2 cellular contexts compared by ENCODE assay signal in the genomic region with DNA sequence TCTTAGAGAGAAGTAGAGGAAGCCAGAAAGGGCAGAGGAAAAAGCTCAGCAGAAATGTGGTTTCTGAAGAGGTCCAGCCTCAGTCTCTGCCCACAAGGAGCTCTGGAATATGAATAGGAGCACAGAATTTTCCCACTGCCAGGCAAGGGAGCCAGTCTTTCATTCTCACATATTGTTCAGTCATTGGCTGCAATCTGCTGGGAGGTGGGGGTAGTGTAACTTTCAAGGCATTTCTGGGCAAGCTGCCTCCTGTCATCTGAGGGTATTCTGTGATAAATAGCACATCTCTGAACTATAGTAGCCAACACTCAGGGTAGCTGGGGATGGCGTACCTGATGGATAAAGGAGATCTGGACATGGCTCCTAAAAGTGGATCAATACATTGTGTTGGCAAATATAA.
TF ChIP-seq lines count a peak whose summit lies in the region.

No MANE protein-coding gene starts in this region.

TF ChIP-seq in GM23338, 12 proteins besides CTCF, POLR2A, EP300 and RAD21 (continues in another document):
- TF ChIP-seq, protein P1, sequence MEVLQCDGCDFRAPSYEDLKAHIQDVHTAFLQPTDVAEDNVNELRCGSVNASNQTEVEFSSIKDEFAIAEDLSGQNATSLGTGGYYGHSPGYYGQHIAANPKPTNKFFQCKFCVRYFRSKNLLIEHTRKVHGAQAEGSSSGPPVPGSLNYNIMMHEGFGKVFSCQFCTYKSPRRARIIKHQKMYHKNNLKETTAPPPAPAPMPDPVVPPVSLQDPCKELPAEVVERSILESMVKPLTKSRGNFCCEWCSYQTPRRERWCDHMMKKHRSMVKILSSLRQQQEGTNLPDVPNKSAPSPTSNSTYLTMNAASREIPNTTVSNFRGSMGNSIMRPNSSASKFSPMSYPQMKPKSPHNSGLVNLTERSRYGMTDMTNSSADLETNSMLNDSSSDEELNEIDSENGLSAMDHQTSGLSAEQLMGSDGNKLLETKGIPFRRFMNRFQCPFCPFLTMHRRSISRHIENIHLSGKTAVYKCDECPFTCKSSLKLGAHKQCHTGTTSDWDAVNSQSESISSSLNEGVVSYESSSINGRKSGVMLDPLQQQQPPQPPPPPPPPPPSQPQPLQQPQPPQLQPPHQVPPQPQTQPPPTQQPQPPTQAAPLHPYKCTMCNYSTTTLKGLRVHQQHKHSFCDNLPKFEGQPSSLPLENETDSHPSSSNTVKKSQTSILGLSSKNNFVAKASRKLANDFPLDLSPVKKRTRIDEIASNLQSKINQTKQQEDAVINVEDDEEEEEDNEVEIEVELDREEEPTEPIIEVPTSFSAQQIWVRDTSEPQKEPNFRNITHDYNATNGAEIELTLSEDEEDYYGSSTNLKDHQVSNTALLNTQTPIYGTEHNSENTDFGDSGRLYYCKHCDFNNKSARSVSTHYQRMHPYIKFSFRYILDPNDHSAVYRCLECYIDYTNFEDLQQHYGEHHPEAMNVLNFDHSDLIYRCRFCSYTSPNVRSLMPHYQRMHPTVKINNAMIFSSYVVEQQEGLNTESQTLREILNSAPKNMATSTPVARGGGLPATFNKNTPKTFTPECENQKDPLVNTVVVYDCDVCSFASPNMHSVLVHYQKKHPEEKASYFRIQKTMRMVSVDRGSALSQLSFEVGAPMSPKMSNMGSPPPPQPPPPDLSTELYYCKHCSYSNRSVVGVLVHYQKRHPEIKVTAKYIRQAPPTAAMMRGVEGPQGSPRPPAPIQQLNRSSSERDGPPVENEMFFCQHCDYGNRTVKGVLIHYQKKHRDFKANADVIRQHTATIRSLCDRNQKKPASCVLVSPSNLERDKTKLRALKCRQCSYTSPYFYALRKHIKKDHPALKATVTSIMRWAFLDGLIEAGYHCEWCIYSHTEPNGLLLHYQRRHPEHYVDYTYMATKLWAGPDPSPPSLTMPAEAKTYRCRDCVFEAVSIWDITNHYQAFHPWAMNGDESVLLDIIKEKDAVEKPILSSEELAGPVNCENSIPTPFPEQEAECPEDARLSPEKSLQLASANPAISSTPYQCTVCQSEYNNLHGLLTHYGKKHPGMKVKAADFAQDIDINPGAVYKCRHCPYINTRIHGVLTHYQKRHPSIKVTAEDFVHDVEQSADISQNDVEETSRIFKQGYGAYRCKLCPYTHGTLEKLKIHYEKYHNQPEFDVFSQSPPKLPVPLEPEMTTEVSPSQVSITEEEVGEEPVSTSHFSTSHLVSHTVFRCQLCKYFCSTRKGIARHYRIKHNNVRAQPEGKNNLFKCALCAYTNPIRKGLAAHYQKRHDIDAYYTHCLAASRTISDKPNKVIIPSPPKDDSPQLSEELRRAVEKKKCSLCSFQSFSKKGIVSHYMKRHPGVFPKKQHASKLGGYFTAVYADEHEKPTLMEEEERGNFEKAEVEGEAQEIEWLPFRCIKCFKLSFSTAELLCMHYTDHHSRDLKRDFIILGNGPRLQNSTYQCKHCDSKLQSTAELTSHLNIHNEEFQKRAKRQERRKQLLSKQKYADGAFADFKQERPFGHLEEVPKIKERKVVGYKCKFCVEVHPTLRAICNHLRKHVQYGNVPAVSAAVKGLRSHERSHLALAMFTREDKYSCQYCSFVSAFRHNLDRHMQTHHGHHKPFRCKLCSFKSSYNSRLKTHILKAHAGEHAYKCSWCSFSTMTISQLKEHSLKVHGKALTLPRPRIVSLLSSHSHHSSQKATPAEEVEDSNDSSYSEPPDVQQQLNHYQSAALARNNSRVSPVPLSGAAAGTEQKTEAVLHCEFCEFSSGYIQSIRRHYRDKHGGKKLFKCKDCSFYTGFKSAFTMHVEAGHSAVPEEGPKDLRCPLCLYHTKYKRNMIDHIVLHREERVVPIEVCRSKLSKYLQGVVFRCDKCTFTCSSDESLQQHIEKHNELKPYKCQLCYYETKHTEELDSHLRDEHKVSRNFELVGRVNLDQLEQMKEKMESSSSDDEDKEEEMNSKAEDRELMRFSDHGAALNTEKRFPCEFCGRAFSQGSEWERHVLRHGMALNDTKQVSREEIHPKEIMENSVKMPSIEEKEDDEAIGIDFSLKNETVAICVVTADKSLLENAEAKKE (CRISPR knock-in tag; IDR thresholded peaks at IDR 0.05), result no peak
- TF ChIP-seq, protein P2, sequence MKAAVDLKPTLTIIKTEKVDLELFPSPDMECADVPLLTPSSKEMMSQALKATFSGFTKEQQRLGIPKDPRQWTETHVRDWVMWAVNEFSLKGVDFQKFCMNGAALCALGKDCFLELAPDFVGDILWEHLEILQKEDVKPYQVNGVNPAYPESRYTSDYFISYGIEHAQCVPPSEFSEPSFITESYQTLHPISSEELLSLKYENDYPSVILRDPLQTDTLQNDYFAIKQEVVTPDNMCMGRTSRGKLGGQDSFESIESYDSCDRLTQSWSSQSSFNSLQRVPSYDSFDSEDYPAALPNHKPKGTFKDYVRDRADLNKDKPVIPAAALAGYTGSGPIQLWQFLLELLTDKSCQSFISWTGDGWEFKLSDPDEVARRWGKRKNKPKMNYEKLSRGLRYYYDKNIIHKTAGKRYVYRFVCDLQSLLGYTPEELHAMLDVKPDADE (IDR thresholded peaks at IDR 0.05), result no peak
- no peak for TF ChIP-seq NANOG (IDR thresholded peaks at IDR 0.05; ENCODE audit: borderline replicate concordance)
- TF ChIP-seq STAT1 (IDR thresholded peaks at IDR 0.05; ENCODE audit: unreplicated experiment), result no peak
- TF ChIP-seq ZNF114 (CRISPR knock-in tag; IDR thresholded peaks at IDR 0.05), result no peak
- TF ChIP-seq, protein P3, sequence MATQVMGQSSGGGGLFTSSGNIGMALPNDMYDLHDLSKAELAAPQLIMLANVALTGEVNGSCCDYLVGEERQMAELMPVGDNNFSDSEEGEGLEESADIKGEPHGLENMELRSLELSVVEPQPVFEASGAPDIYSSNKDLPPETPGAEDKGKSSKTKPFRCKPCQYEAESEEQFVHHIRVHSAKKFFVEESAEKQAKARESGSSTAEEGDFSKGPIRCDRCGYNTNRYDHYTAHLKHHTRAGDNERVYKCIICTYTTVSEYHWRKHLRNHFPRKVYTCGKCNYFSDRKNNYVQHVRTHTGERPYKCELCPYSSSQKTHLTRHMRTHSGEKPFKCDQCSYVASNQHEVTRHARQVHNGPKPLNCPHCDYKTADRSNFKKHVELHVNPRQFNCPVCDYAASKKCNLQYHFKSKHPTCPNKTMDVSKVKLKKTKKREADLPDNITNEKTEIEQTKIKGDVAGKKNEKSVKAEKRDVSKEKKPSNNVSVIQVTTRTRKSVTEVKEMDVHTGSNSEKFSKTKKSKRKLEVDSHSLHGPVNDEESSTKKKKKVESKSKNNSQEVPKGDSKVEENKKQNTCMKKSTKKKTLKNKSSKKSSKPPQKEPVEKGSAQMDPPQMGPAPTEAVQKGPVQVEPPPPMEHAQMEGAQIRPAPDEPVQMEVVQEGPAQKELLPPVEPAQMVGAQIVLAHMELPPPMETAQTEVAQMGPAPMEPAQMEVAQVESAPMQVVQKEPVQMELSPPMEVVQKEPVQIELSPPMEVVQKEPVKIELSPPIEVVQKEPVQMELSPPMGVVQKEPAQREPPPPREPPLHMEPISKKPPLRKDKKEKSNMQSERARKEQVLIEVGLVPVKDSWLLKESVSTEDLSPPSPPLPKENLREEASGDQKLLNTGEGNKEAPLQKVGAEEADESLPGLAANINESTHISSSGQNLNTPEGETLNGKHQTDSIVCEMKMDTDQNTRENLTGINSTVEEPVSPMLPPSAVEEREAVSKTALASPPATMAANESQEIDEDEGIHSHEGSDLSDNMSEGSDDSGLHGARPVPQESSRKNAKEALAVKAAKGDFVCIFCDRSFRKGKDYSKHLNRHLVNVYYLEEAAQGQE (IDR thresholded peaks at IDR 0.05; ENCODE audit: unreplicated experiment), result no peak
- no peak for TF ChIP-seq EZH2phosphoT487 (IDR thresholded peaks at IDR 0.05; ENCODE audit: unreplicated experiment)
- no peak for TF ChIP-seq EZH2 (IDR thresholded peaks at IDR 0.05; ENCODE audit: low read depth, unreplicated experiment)
- TF ChIP-seq ZNF331 (CRISPR knock-in tag; IDR thresholded peaks at IDR 0.05; ENCODE audit: low read depth), result no peak
- TF ChIP-seq JUNB (IDR thresholded peaks at IDR 0.05; ENCODE audit: unreplicated experiment), result no peak

TF ChIP-seq in H1, 55 proteins besides CTCF, POLR2A, EP300 and RAD21 (continued from another document):
- no peak for TF ChIP-seq SAP30 (IDR thresholded peaks at IDR 0.05; ENCODE audit: insufficient read depth, insufficient replicate concordance, low read length)
- no peak for TF ChIP-seq NRF1 (IDR thresholded peaks at IDR 0.05; ENCODE audit: low read depth, low read length)
- no peak for TF ChIP-seq SUZ12 (IDR thresholded peaks at IDR 0.05; ENCODE audit: low read length)
- TF ChIP-seq HDAC6 (IDR thresholded peaks at IDR 0.05; ENCODE audit: low read depth, low read length), result no peak
- TF ChIP-seq ASH2L (IDR thresholded peaks at IDR 0.05; ENCODE audit: low read length), result no peak
- no peak for TF ChIP-seq SIX5 (IDR thresholded peaks at IDR 0.05; ENCODE audit: low read depth, low read length)
- TF ChIP-seq BCL11A (IDR thresholded peaks at IDR 0.05; ENCODE audit: low read depth in 2 of 2, low read length in 2 of 2), result no peak
- TF ChIP-seq ZNF274 (IDR thresholded peaks at IDR 0.05; ENCODE audit: borderline replicate concordance, extremely low read depth, low read length), result no peak
- no peak for TF ChIP-seq HDAC2 (IDR thresholded peaks at IDR 0.05; ENCODE audit: borderline replicate concordance in 1 of 2, low read depth in 2 of 2, low read length in 2 of 2)
- TF ChIP-seq SP4 (IDR thresholded peaks at IDR 0.05; ENCODE audit: low read length), result no peak
- TF ChIP-seq SIRT6 (IDR thresholded peaks at IDR 0.05; ENCODE audit: low read length), result no peak
- TF ChIP-seq YY1 (IDR thresholded peaks at IDR 0.05; ENCODE audit: low read depth, low read length), result no peak
- no peak for TF ChIP-seq TAF7 (optimal IDR thresholded peaks at IDR 0.05; ENCODE audit: borderline replicate concordance, low read depth, low read length)
- TF ChIP-seq, protein P4, sequence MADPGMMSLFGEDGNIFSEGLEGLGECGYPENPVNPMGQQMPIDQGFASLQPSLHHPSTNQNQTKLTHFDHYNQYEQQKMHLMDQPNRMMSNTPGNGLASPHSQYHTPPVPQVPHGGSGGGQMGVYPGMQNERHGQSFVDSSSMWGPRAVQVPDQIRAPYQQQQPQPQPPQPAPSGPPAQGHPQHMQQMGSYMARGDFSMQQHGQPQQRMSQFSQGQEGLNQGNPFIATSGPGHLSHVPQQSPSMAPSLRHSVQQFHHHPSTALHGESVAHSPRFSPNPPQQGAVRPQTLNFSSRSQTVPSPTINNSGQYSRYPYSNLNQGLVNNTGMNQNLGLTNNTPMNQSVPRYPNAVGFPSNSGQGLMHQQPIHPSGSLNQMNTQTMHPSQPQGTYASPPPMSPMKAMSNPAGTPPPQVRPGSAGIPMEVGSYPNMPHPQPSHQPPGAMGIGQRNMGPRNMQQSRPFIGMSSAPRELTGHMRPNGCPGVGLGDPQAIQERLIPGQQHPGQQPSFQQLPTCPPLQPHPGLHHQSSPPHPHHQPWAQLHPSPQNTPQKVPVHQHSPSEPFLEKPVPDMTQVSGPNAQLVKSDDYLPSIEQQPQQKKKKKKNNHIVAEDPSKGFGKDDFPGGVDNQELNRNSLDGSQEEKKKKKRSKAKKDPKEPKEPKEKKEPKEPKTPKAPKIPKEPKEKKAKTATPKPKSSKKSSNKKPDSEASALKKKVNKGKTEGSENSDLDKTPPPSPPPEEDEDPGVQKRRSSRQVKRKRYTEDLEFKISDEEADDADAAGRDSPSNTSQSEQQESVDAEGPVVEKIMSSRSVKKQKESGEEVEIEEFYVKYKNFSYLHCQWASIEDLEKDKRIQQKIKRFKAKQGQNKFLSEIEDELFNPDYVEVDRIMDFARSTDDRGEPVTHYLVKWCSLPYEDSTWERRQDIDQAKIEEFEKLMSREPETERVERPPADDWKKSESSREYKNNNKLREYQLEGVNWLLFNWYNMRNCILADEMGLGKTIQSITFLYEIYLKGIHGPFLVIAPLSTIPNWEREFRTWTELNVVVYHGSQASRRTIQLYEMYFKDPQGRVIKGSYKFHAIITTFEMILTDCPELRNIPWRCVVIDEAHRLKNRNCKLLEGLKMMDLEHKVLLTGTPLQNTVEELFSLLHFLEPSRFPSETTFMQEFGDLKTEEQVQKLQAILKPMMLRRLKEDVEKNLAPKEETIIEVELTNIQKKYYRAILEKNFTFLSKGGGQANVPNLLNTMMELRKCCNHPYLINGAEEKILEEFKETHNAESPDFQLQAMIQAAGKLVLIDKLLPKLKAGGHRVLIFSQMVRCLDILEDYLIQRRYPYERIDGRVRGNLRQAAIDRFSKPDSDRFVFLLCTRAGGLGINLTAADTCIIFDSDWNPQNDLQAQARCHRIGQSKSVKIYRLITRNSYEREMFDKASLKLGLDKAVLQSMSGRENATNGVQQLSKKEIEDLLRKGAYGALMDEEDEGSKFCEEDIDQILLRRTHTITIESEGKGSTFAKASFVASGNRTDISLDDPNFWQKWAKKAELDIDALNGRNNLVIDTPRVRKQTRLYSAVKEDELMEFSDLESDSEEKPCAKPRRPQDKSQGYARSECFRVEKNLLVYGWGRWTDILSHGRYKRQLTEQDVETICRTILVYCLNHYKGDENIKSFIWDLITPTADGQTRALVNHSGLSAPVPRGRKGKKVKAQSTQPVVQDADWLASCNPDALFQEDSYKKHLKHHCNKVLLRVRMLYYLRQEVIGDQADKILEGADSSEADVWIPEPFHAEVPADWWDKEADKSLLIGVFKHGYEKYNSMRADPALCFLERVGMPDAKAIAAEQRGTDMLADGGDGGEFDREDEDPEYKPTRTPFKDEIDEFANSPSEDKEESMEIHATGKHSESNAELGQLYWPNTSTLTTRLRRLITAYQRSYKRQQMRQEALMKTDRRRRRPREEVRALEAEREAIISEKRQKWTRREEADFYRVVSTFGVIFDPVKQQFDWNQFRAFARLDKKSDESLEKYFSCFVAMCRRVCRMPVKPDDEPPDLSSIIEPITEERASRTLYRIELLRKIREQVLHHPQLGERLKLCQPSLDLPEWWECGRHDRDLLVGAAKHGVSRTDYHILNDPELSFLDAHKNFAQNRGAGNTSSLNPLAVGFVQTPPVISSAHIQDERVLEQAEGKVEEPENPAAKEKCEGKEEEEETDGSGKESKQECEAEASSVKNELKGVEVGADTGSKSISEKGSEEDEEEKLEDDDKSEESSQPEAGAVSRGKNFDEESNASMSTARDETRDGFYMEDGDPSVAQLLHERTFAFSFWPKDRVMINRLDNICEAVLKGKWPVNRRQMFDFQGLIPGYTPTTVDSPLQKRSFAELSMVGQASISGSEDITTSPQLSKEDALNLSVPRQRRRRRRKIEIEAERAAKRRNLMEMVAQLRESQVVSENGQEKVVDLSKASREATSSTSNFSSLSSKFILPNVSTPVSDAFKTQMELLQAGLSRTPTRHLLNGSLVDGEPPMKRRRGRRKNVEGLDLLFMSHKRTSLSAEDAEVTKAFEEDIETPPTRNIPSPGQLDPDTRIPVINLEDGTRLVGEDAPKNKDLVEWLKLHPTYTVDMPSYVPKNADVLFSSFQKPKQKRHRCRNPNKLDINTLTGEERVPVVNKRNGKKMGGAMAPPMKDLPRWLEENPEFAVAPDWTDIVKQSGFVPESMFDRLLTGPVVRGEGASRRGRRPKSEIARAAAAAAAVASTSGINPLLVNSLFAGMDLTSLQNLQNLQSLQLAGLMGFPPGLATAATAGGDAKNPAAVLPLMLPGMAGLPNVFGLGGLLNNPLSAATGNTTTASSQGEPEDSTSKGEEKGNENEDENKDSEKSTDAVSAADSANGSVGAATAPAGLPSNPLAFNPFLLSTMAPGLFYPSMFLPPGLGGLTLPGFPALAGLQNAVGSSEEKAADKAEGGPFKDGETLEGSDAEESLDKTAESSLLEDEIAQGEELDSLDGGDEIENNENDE (IDR thresholded peaks at IDR 0.05; ENCODE audit: insufficient replicate concordance, low read length), result no peak
